ENCODE assay signal across 9 cellular contexts in genomic region chr14:21267886-21268611, GRCh38. TPM values are rescaled to one million over a fixed set of nuclear protein-coding genes. Genes with fewer than 3 reads are reported as not detected.
DNase-seq lines count a peak whose midpoint lies in the region; ATAC-seq, FAIRE-seq and TF ChIP-seq lines count a peak whose summit lies in the region.
"Had no signal": no experiment of that assay in that cellular context is flagged by ENCODE, and none has a peak within 500 bp of the region (broad histone marks: within the 10 kb centered on the region; RNA-seq: fewer than 3 reads in every experiment).

No MANE protein-coding gene starts in this region.

- H3K9ac ChIP-seq in GM12878 (ENCODE audit: control insufficient read depth, insufficient read depth, low read length), result peak overlapping the region; percentile 100

- TF ChIP-seq POLR2A in GM12878 (IDR thresholded peaks at IDR 0.05; ENCODE audit: low read depth, low read length), result no peak
- TF ChIP-seq POLR2A in uterus (IDR thresholded peaks at IDR 0.05), result no peak

- RAD21 ChIA-PET in GM12878 (lab: Charles Lee; ENCODE audit: unreplicated experiment), result interaction anchor here (0.8 to 1.0 kb wide), 3 partner anchors 12 to 40 kb away, joined by 3 to 4 read pairs (median 3); no protein-coding TSS in a partner anchor

- H2AFZ ChIP-seq in GM12878 (ENCODE audit: control insufficient read depth, low read depth, low read length), result no peak overlapping the region

- H3K27ac ChIP-seq in heart right ventricle (peak overlapping the region in 8 of 10 donors; percentile 83 to 97 (median 96)), GM12878 (ENCODE audit: control insufficient read depth, insufficient read depth) (peak overlapping the region; percentile 100), lung (ENCODE audit: low read depth in 1 of 2, low read length in 1 of 2) (no peak overlapping the region), uterus (peak overlapping the region; percentile 96 to 99)

- WGBS in heart right ventricle, 2 donors, result 2 to 3% methylated on average over 16 of the region's 16 CpGs
- WGBS in GM12878 (ENCODE audit: insufficient coverage, insufficient replicate concordance, low lambda C conversion rate, missing lambda C conversion rate), result under 1% methylated on average over 16 of the region's 16 CpGs
- WGBS in lung, 2 donors, result 2 to 3% methylated on average over 16 of the region's 16 CpGs

- FAIRE-seq in GM12878 (lab: Jason Lieb, UNC), result no peak

- peaks cover 13% of the 10 kb centered on the region for H4K20me1 ChIP-seq in GM12878 (ENCODE audit: control insufficient read depth, insufficient read depth)

- in situ Hi-C loops in GM12878 (cut with MboI), result no loop called here

- H3K4me3 ChIP-seq in heart right ventricle (peak overlapping the region; percentile 62 to 97 (median 79)), GM12878 (peak overlapping the region; percentile 98), lung (peak overlapping the region; percentile 50), uterus (peak overlapping the region; percentile 67 to 90)

- intact Hi-C loops in heart right ventricle (cut with DNase I), result loop anchor here in 3 of 10 donors (1.0 to 10.0 kb wide), 3 partner anchors 20 to 117 kb away; partner anchors contain the start of gene SUPT16H (in 2 of the 3)
- intact Hi-C loops in left ventricle myocardium superior (cut with micrococcal nuclease), result loop anchor here (10.0 kb wide), 1 partner anchor 53 kb away; no protein-coding TSS in a partner anchor
- intact Hi-C loops in GM12878 (cut with micrococcal nuclease; ENCODE audit: unreplicated experiment), result loop anchor here (10.0 kb wide), 1 partner anchor 117 kb away; the partner anchor contains the start of gene SUPT16H
- intact Hi-C loops in uterus (cut with DNase I; ENCODE audit: low total_unique reads), result no loop called here

- no peak for TF ChIP-seq RAD21 in GM12878 (IDR thresholded peaks at IDR 0.05; ENCODE audit: insufficient read depth, low read depth, low read length)

- H3K36me3 ChIP-seq in heart right ventricle (peaks cover 0 to 48% (median 10%) of the 10 kb centered on the region in 9 donors), GM12878 (ENCODE audit: control insufficient read depth in 2 of 2, insufficient read depth in 2 of 2, low read length in 1 of 2) (peaks cover 2 to 19% of the 10 kb centered on the region in 2 experiments; a peak in 3 of 4 replicates), lung (ENCODE audit: control insufficient read depth in 2 of 2, insufficient read depth in 2 of 2, low read length in 2 of 2) (peaks cover 2 to 6% of the 10 kb centered on the region in 2 donors), uterus (no peaks in the 10 kb centered on the region)

- no peaks in the 10 kb centered on the region for H3K9me3 ChIP-seq in heart right ventricle
- H3K9me3 ChIP-seq in GM12878 (replicated peaks; ENCODE audit: control insufficient read depth, insufficient read depth, low read length), result no peaks in the 10 kb centered on the region
- H3K9me3 ChIP-seq in lung (ENCODE audit: control insufficient read depth in 2 of 2, insufficient read depth in 1 of 2, low read length in 1 of 2), result no peaks in the 10 kb centered on the region
- no peaks in the 10 kb centered on the region for H3K9me3 ChIP-seq in uterus

- SMC1A ChIA-PET in GM12878 (lab: Charles Lee; ENCODE audit: uncharacterized antibody, unreplicated experiment), result interaction anchor here (0.6 to 2.1 kb wide), 5 partner anchors 13 to 116 kb away, joined by 3 to 7 read pairs (median 3); partner anchors contain the start of gene SUPT16H

- peak overlapping the region; percentile 39; the same call in 1 of the 2 replicates for H3K4me2 ChIP-seq in GM12878 (ENCODE audit: control insufficient read depth, insufficient read depth)

- BruUV-seq in GM12878 (replicated peaks; lab: Mats Ljungman, UMichigan), result no TSS peak

- ATAC-seq in heart right ventricle (no peak), left ventricle myocardium superior (no peak), GM12878 (no peak), lung (ENCODE audit: insufficient read depth, low FRiP score) (no peak), GM21576 (IDR thresholded peaks at IDR 0.05; ENCODE audit: unreplicated experiment) (no peak), HG03039 (IDR thresholded peaks at IDR 0.05; ENCODE audit: unreplicated experiment) (no peak)

- peaks cover 62% of the 10 kb centered on the region for H3K79me2 ChIP-seq in GM12878 (ENCODE audit: control insufficient read depth, insufficient read depth, low read length)

- H3K4me1 ChIP-seq in heart right ventricle, result peaks cover 4 to 63% (median 57%) of the 10 kb centered on the region in 9 donors
- peaks cover 24% of the 10 kb centered on the region for H3K4me1 ChIP-seq in GM12878 (ENCODE audit: control insufficient read depth, insufficient read depth, low read length)
- peaks cover 6 to 20% of the 10 kb centered on the region in 2 donors for H3K4me1 ChIP-seq in lung (ENCODE audit: control insufficient read depth in 2 of 2, insufficient read depth in 2 of 2, low read length in 2 of 2)
- H3K4me1 ChIP-seq in uterus, result peaks cover 3 to 5% of the 10 kb centered on the region in 2 donors

- CTCF ChIA-PET in GM12878 (lab: Yijun Ruan, JAX), result interaction anchor here (1.0 to 1.7 kb wide), 3 partner anchors 10 to 26 kb away, joined by 3 to 4 read pairs (median 3); no protein-coding TSS in a partner anchor

- no peak for TF ChIP-seq EP300 in GM12878 (IDR thresholded peaks at IDR 0.05; ENCODE audit: borderline replicate concordance in 1 of 2, control insufficient read depth in 1 of 2, low read depth in 2 of 2, low read length in 2 of 2)

- POLR2A ChIA-PET in GM12878 (lab: Charles Lee), result interaction anchor here (1.0 to 1.9 kb wide), 6 partner anchors 13 to 169 kb away, joined by 3 to 7 read pairs (median 4); no protein-coding TSS in a partner anchor

- TF ChIP-seq CTCF in heart right ventricle (IDR thresholded peaks at IDR 0.05) (no peak), GM12878 (IDR thresholded peaks at IDR 0.05 in 2 of 3, conservative IDR thresholded peaks at IDR 0.05 in 1 of 3; ENCODE audit: control insufficient read depth in 2 of 3, extremely low read depth in 1 of 3, insufficient read depth in 1 of 3, low read depth in 3 of 3, low read length in 3 of 3) (no peak), lung (IDR thresholded peaks at IDR 0.05; ENCODE audit: control extremely low read depth, extremely low read depth) (no peak), uterus (IDR thresholded peaks at IDR 0.05) (no peak)

- no peaks in the 10 kb centered on the region for H3K27me3 ChIP-seq in heart right ventricle
- no peaks in the 10 kb centered on the region for H3K27me3 ChIP-seq in GM12878 (replicated peaks in 1 of 2; ENCODE audit: control insufficient read depth in 2 of 2, insufficient read depth in 2 of 2, low read length in 1 of 2)
- no peaks in the 10 kb centered on the region for H3K27me3 ChIP-seq in lung (ENCODE audit: control insufficient read depth, insufficient read depth)
- H3K27me3 ChIP-seq in uterus, result no peaks in the 10 kb centered on the region

- DNase-seq in heart right ventricle (no peak), left ventricle myocardium superior (no peak), GM12878 (ENCODE audit: low read depth, low spot score) (no peak), lung (ENCODE audit: low spot score) (no peak), uterus (no peak), amniotic stem cell (lab: John Stamatoyannopoulos, UW) (no peak)

TF ChIP-seq in GM12878, 131 proteins besides CTCF, POLR2A, EP300 and RAD21 (continues in another document):
- no peak for TF ChIP-seq PAX5 (IDR thresholded peaks at IDR 0.05; ENCODE audit: borderline replicate concordance, low read depth, low read length)

RNA-seq across cellular contexts. Expression of gene HNRNPC, which starts 1.2 kb away (rescaled TPM):
- 100 to 1,000 TPM; 227 to 300 (median 259) TPM for total RNA-seq in heart right ventricle
- polyA plus RNA-seq in heart right ventricle, result 100 to 1,000 TPM; 320 to 358 TPM
- total RNA-seq in left ventricle myocardium superior, result 267 TPM
- 614 and 625 TPM in 2 replicates for total RNA-seq in GM12878 (2013; cell fraction: nucleolus; rRNA removed)
- total RNA-seq in GM12878 (2014; rRNA removed), result 911 and 918 TPM in 2 replicates
- 1,200 and 1,219 TPM in 2 replicates for total RNA-seq in GM12878 (2014; rRNA removed; fragmentation: Illumina TruSeq; extraction: Trizol)
- 766 and 773 TPM in 2 replicates for total RNA-seq in GM12878 (2021)
- 683 TPM for polyA plus RNA-seq in GM12878 (2011; ENCODE audit: low read depth)
- polyA plus RNA-seq in GM12878 (2011; rRNA removed), result 1,305 and 1,562 TPM in 2 replicates
- 561 and 849 TPM in 2 replicates for polyA plus RNA-seq in GM12878 (2011; cell fraction: cytosol; rRNA removed)
- polyA plus RNA-seq in GM12878 (2011; cell fraction: nucleus; rRNA removed), result 413 and 577 TPM in 2 replicates
- polyA plus RNA-seq in GM12878 (2012), result 661 and 837 TPM in 2 replicates
- 1,492 and 1,839 TPM in 2 replicates for polyA plus RNA-seq in GM12878 (2014; fragmentation: Illumina TruSeq; extraction: Trizol)
- polyA plus RNA-seq in GM12878 (2014; fragmentation: Nextera tagmentation; extraction: Ambion mirVana), result 1,000 to 10,000 TPM in 1 of 2 experiments, 100 to 1,000 TPM in 1; 679 to 1,422 TPM
- polyA plus RNA-seq in GM12878 (2014; rRNA removed), result 866 and 889 TPM in 2 replicates
- polyA plus RNA-seq in GM12878 (2016; fragmentation: Nextera tagmentation; extraction: Ambion mirVana), result 1,000 to 10,000 TPM; 1,325 to 1,341 TPM
- 736 and 779 TPM in 2 replicates for polyA minus RNA-seq in GM12878 (2011; rRNA and poly(A)+ RNA removed)
- 204 and 236 TPM in 2 replicates for polyA minus RNA-seq in GM12878 (2011; cell fraction: cytosol; rRNA and poly(A)+ RNA removed)
- 243 and 440 TPM in 2 replicates for polyA minus RNA-seq in GM12878 (2011; cell fraction: nucleus; rRNA and poly(A)+ RNA removed)
- total RNA-seq in lung, result 100 to 1,000 TPM; 302 to 508 TPM
- polyA plus RNA-seq in lung, result 100 to 1,000 TPM; 576 to 589 TPM
- total RNA-seq in uterus, result 100 to 1,000 TPM; 378 to 599 (median 531) TPM

RNA-seq across cellular contexts. Expression of gene RPGRIP1, which starts 11.8 kb away (rescaled TPM):
- under 1 TPM in 9 of 10 donors, not detected in 1; 0.12 to 0.85 (median 0.34) TPM for total RNA-seq in heart right ventricle
- polyA plus RNA-seq in heart right ventricle, result under 1 TPM; 0.19 to 0.73 TPM
- 0.52 TPM for total RNA-seq in left ventricle myocardium superior
- total RNA-seq in GM12878 (2013; cell fraction: nucleolus; rRNA removed), result not detected in 2 replicates
- total RNA-seq in GM12878 (2014; rRNA removed), result 0.27 and 1.1 TPM in 2 replicates
- total RNA-seq in GM12878 (2014; rRNA removed; fragmentation: Illumina TruSeq; extraction: Trizol), result 0.18 and 0.72 TPM in 2 replicates
- total RNA-seq in GM12878 (2021), result 0.44 TPM in 1 of 2 replicates, not detected in the other
- not detected for polyA plus RNA-seq in GM12878 (2011; ENCODE audit: low read depth)
- 0.13 and 0.30 TPM in 2 replicates for polyA plus RNA-seq in GM12878 (2011; rRNA removed)
- 0.13 TPM in 1 of 2 replicates, not detected in the other for polyA plus RNA-seq in GM12878 (2011; cell fraction: cytosol; rRNA removed)
- polyA plus RNA-seq in GM12878 (2011; cell fraction: nucleus; rRNA removed), result 0.15 and 0.40 TPM in 2 replicates
- 0.08 and 0.14 TPM in 2 replicates for polyA plus RNA-seq in GM12878 (2012)
- 0.14 and 0.34 TPM in 2 replicates for polyA plus RNA-seq in GM12878 (2014; fragmentation: Illumina TruSeq; extraction: Trizol)
- under 1 TPM; 0.07 to 0.16 TPM for polyA plus RNA-seq in GM12878 (2014; fragmentation: Nextera tagmentation; extraction: Ambion mirVana)
- 0.10 and 0.11 TPM in 2 replicates for polyA plus RNA-seq in GM12878 (2014; rRNA removed)
- under 1 TPM in 1 of 2 experiments, not detected in 1; 0.07 TPM for polyA plus RNA-seq in GM12878 (2016; fragmentation: Nextera tagmentation; extraction: Ambion mirVana)
- polyA minus RNA-seq in GM12878 (2011; rRNA and poly(A)+ RNA removed), result 0.80 TPM in 1 of 2 replicates, not detected in the other
- not detected in 2 replicates for polyA minus RNA-seq in GM12878 (2011; cell fraction: cytosol; rRNA and poly(A)+ RNA removed)
- polyA minus RNA-seq in GM12878 (2011; cell fraction: nucleus; rRNA and poly(A)+ RNA removed), result 0.19 TPM in 1 of 2 replicates, not detected in the other
- total RNA-seq in lung, result under 1 TPM; 0.43 to 0.65 TPM
- polyA plus RNA-seq in lung, result under 1 TPM; 0.33 to 0.58 TPM
- total RNA-seq in uterus, result under 1 TPM in 1 of 4 donors, not detected in 3; 0.14 TPM
- total RNA-seq: glomerular endothelial cell had no signal

Comparison
In these comparisons a context has a peak if more than half of its experiments do, and no peak if none do; other contexts are left out.
1. H3K27ac ChIP-seq: peak in heart right ventricle (8 of 10), GM12878 (single experiment) and uterus (2 of 2); none in lung (0 of 2).
2. Peak in every context shown above with its lines, with median percentiles within 50 percentile points of each other: H3K4me3 ChIP-seq.